Comparison of ENCODE assay signal across 9 cellular contexts in genomic region chr6:14706378-14706929, GRCh38.
A peak's percentile ranks its signal among the peaks of the same experiment; 100 is the strongest.
DNase-seq lines count a peak whose midpoint lies in the region; ATAC-seq and TF ChIP-seq lines count a peak whose summit lies in the region.
"Had no signal": no experiment of that assay in that cellular context is flagged by ENCODE, and none has a peak within 500 bp of the region (broad histone marks: within the 10 kb centered on the region; RNA-seq: fewer than 3 reads in every experiment).

No MANE protein-coding gene starts in this region.

- H3K4me3 ChIP-seq in fibroblast of pulmonary artery (replicated peaks; ENCODE audit: low read depth, low read length) (no peak overlapping the region), sigmoid colon (no peak overlapping the region), Caco-2 (ENCODE audit: low read depth, low read length) (no peak overlapping the region), endodermal cell (ENCODE audit: low read length) (no peak overlapping the region)

- H3K9me3 ChIP-seq in sigmoid colon (peaks cover 0 to 6% (median under 1%) of the 10 kb centered on the region in 4 donors), Caco-2 (no peaks in the 10 kb centered on the region), endodermal cell (ENCODE audit: control insufficient read depth, low read length) (no peaks in the 10 kb centered on the region)

- ATAC-seq in HG02885 (IDR thresholded peaks at IDR 0.05; ENCODE audit: poor library complexity, unreplicated experiment), result no peak
- ATAC-seq in GM21825 (IDR thresholded peaks at IDR 0.05; ENCODE audit: unreplicated experiment), result no peak

- peak overlapping the region; percentile 76 for H3K27ac Mint-ChIP-seq in activated CD4-positive, alpha-beta T cell treated with anti-CD3 and anti-CD28 coated beads, Interleukin-2, amount 10 ng/mL, durations not matched to agents 24 days and 14 days
- H3K27ac Mint-ChIP-seq in Caco-2 (ENCODE audit: unreplicated experiment) (no peak overlapping the region), endodermal cell (no peak overlapping the region)

- H3K27me3 Mint-ChIP-seq in activated CD4-positive, alpha-beta T cell treated with anti-CD3 and anti-CD28 coated beads, Interleukin-2, amount 10 ng/mL, durations not matched to agents 24 days and 14 days, result no peaks in the 10 kb centered on the region
- H3K27me3 Mint-ChIP-seq in Caco-2 (ENCODE audit: insufficient read depth, unreplicated experiment) (no peaks in the 10 kb centered on the region), endodermal cell (ENCODE audit: insufficient read depth) (peaks cover 3% of the 10 kb centered on the region)
- H3K27me3 Mint-ChIP-seq: central memory CD8-positive, alpha-beta T cell had no signal

- H3K36me3 ChIP-seq in sigmoid colon (no peaks in the 10 kb centered on the region), Caco-2 (ENCODE audit: control insufficient read depth, insufficient read depth, low read length) (no peaks in the 10 kb centered on the region), endodermal cell (ENCODE audit: control insufficient read depth, insufficient read depth, low read length) (no peaks in the 10 kb centered on the region)

- H3K27me3 ChIP-seq in sigmoid colon (no peaks in the 10 kb centered on the region), Caco-2 (replicated peaks; ENCODE audit: control insufficient read depth, insufficient read depth, low read length) (no peaks in the 10 kb centered on the region), endodermal cell (ENCODE audit: control insufficient read depth, insufficient read depth, low read length, poor library complexity, severe bottlenecking) (no peaks in the 10 kb centered on the region)

- H3K4me3 Mint-ChIP-seq in activated CD4-positive, alpha-beta T cell treated with anti-CD3 and anti-CD28 coated beads, Interleukin-2, amount 10 ng/mL, durations not matched to agents 24 days and 14 days, result no peak overlapping the region
- H3K4me3 Mint-ChIP-seq in Caco-2 (ENCODE audit: unreplicated experiment), result no peak overlapping the region
- no peak overlapping the region for H3K4me3 Mint-ChIP-seq in endodermal cell
- H3K4me3 Mint-ChIP-seq: central memory CD8-positive, alpha-beta T cell had no signal

- H3K9ac ChIP-seq in endodermal cell (ENCODE audit: extremely low read depth, low read length, poor library complexity, severe bottlenecking), result no peak overlapping the region

- WGBS in sigmoid colon, 2 donors, result 75 to 79% methylated on average over 12 of the region's 12 CpGs
- WGBS in endodermal cell (ENCODE audit: insufficient coverage in 1 of 2, insufficient read length in 1 of 2), 2 experiments, result 88 to 91% methylated on average over 10 to 12 of the region's 12 CpGs

- peaks cover 13% of the 10 kb centered on the region for H3K36me3 Mint-ChIP-seq in activated CD4-positive, alpha-beta T cell treated with anti-CD3 and anti-CD28 coated beads, Interleukin-2, amount 10 ng/mL, durations not matched to agents 24 days and 14 days (ENCODE audit: low read depth)
- H3K36me3 Mint-ChIP-seq in Caco-2 (ENCODE audit: insufficient read depth, unreplicated experiment), result no peaks in the 10 kb centered on the region
- no peaks in the 10 kb centered on the region for H3K36me3 Mint-ChIP-seq in endodermal cell (ENCODE audit: low read depth)

- intact Hi-C loops in activated CD4-positive, alpha-beta T cell treated with anti-CD3 and anti-CD28 coated beads, Interleukin-2, amount 10 ng/mL, durations not matched to agents 24 days and 14 days (cut with micrococcal nuclease), result loop anchor here (2.0 kb wide), 1 partner anchor 254 kb away; no protein-coding TSS in a partner anchor
- intact Hi-C loops in sigmoid colon (cut with DNase I), result no loop called here
- intact Hi-C loops in Caco-2 (cut with micrococcal nuclease; ENCODE audit: unreplicated experiment), result no loop called here

- peaks cover 41% of the 10 kb centered on the region for H3K4me1 Mint-ChIP-seq in activated CD4-positive, alpha-beta T cell treated with anti-CD3 and anti-CD28 coated beads, Interleukin-2, amount 10 ng/mL, durations not matched to agents 24 days and 14 days
- no peaks in the 10 kb centered on the region for H3K4me1 Mint-ChIP-seq in Caco-2 (ENCODE audit: low read depth, unreplicated experiment)
- H3K4me1 Mint-ChIP-seq in endodermal cell, result peaks cover 26% of the 10 kb centered on the region

- CTCF ChIA-PET in Caco-2 (lab: Charles Lee), result no interaction called here

- BruUV-seq in Caco-2 (replicated peaks; lab: Mats Ljungman, UMichigan), result no TSS peak

- peak; percentile 89 for DNase-seq in GM04503 (ENCODE audit: low read depth)
- peak; percentile 66 for DNase-seq in activated CD4-positive, alpha-beta T cell treated with anti-CD3 and anti-CD28 coated beads, Interleukin-2, amount 10 ng/mL, durations not matched to agents 24 days and 14 days
- DNase-seq in fibroblast of pulmonary artery (ENCODE audit: low read depth), result peak; percentile 99
- DNase-seq in sigmoid colon, result peak; percentile 84
- no peak for DNase-seq in Caco-2
- no peak for DNase-seq in endodermal cell

- POLR2A ChIA-PET in Caco-2 (lab: Charles Lee), result no interaction called here

- peak overlapping the region; percentile 29 to 67 (median 58) for H3K27ac ChIP-seq in sigmoid colon
- H3K27ac ChIP-seq in endodermal cell (ENCODE audit: low read depth, low read length), result no peak overlapping the region

- TF ChIP-seq EP300 in sigmoid colon (IDR thresholded peaks at IDR 0.05), result peak in 2 of 4 donors; percentile 47 to 86

- TF ChIP-seq CTCF in fibroblast of pulmonary artery (IDR thresholded peaks at IDR 0.05; ENCODE audit: low read length, missing control alignments) (no peak), sigmoid colon (IDR thresholded peaks at IDR 0.05) (no peak), Caco-2 (IDR thresholded peaks at IDR 0.05; ENCODE audit: insufficient read depth in 1 of 2, low read depth in 1 of 2, low read length in 1 of 2, severe bottlenecking in 1 of 2, unreplicated experiment in 1 of 2) (no peak), endodermal cell (conservative IDR thresholded peaks at IDR 0.05) (no peak)

- peaks cover 22% of the 10 kb centered on the region for H3K9me3 Mint-ChIP-seq in activated CD4-positive, alpha-beta T cell treated with anti-CD3 and anti-CD28 coated beads, Interleukin-2, amount 10 ng/mL, durations not matched to agents 24 days and 14 days
- no peaks in the 10 kb centered on the region for H3K9me3 Mint-ChIP-seq in Caco-2 (ENCODE audit: unreplicated experiment)
- peaks cover 5% of the 10 kb centered on the region for H3K9me3 Mint-ChIP-seq in endodermal cell
- H3K9me3 Mint-ChIP-seq: central memory CD8-positive, alpha-beta T cell had no signal

- H3K4me1 ChIP-seq in sigmoid colon (peaks cover 0 to 24% (median 16%) of the 10 kb centered on the region in 4 donors), Caco-2 (no peaks in the 10 kb centered on the region), endodermal cell (ENCODE audit: control insufficient read depth, insufficient read depth, low read length) (no peaks in the 10 kb centered on the region)

- TF ChIP-seq POLR2A in sigmoid colon (IDR thresholded peaks at IDR 0.05), result no peak

Comparison
In these comparisons a context has a peak if more than half of its experiments do, and no peak if none do; other contexts are left out.
1. DNase-seq: peak in GM04503 (single experiment), activated CD4-positive, alpha-beta T cell treated with anti-CD3 and anti-CD28 coated beads, Interleukin-2, amount 10 ng/mL, durations not matched to agents 24 days and 14 days (single experiment), fibroblast of pulmonary artery (single experiment) and sigmoid colon (single experiment); none in Caco-2 (0 of 2) and endodermal cell (single experiment).